Comparison of ENCODE assay signal across 8 cellular contexts in genomic region chr7:99551329-99551728, GRCh38. TPM values are rescaled to one million over a fixed set of nuclear protein-coding genes. Genes with fewer than 3 reads are reported as not detected.
DNase-seq lines count a peak whose midpoint lies in the region; ATAC-seq, FAIRE-seq and TF ChIP-seq lines count a peak whose summit lies in the region.

No MANE protein-coding gene starts in this region.

- H3K9me3 ChIP-seq in A673 (ENCODE audit: low read depth, low read length, poor library complexity, severe bottlenecking) (no peaks in the 10 kb centered on the region), lung (ENCODE audit: control insufficient read depth in 2 of 2, insufficient read depth in 1 of 2, low read length in 1 of 2) (no peaks in the 10 kb centered on the region), vagina (no peaks in the 10 kb centered on the region)

- intact Hi-C loops in A673 (cut with micrococcal nuclease; ENCODE audit: unreplicated experiment) (no loop called here), vagina (cut with DNase I) (loop anchor here (5.0 kb wide), 1 partner anchor 44 kb away; no protein-coding TSS in a partner anchor)

- CTCF ChIA-PET in A673 (lab: Charles Lee), result no interaction called here

- no peak for DNase-seq in A673 (ENCODE audit: low spot score)
- DNase-seq in bronchial epithelial cell (ENCODE audit: low read depth), result no peak
- DNase-seq in lung (ENCODE audit: low spot score), result no peak
- no peak for DNase-seq in vagina (ENCODE audit: extremely low spot score in 2 of 2)
- no peak for DNase-seq in NCI-H1048 (lab: John Stamatoyannopoulos, UW)

- peak overlapping the region; percentile 76 for H3K4me3 ChIP-seq in A673 (ENCODE audit: low read depth, low read length, poor library complexity, severe bottlenecking)
- peak overlapping the region; percentile 83 for H3K4me3 ChIP-seq in bronchial epithelial cell (ENCODE audit: low read depth, low read length)
- H3K4me3 ChIP-seq in lung, result peak overlapping the region; percentile 100
- peak overlapping the region; percentile 87 to 95 for H3K4me3 ChIP-seq in vagina

- BruUV-seq in A673 (replicated peaks; lab: Mats Ljungman, UMichigan), result TSS peak; percentile 38

- H3K27me3 ChIP-seq in A673 (replicated peaks; ENCODE audit: insufficient read depth, low read depth, low read length, poor library complexity) (no peaks in the 10 kb centered on the region), bronchial epithelial cell (ENCODE audit: control insufficient read depth, insufficient read depth, low read length) (no peaks in the 10 kb centered on the region), lung (ENCODE audit: control insufficient read depth, insufficient read depth) (no peaks in the 10 kb centered on the region), vagina (no peaks in the 10 kb centered on the region)

- TF ChIP-seq CTCF in A673 (conservative IDR thresholded peaks at IDR 0.05; ENCODE audit: low read depth, low read length) (no peak), bronchial epithelial cell (IDR thresholded peaks at IDR 0.05; ENCODE audit: insufficient read depth, low read length, severe bottlenecking) (no peak), lung (IDR thresholded peaks at IDR 0.05; ENCODE audit: control extremely low read depth, extremely low read depth) (no peak), vagina (IDR thresholded peaks at IDR 0.05) (no peak)

- H3K27ac ChIP-seq in A673 (ENCODE audit: low read depth, low read length, poor library complexity, severe bottlenecking) (peak overlapping the region; percentile 87), lung (ENCODE audit: low read depth in 1 of 2, low read length in 1 of 2) (peak overlapping the region; percentile 96 to 97), vagina (peak overlapping the region; percentile 89)

- POLR2A ChIA-PET in A673 (lab: Charles Lee; ENCODE audit: low non-redundant PET), result no interaction called here

- ATAC-seq in HG03064 (IDR thresholded peaks at IDR 0.05; ENCODE audit: low read depth, unreplicated experiment), result peak; percentile 13
- no peak for ATAC-seq in lung (ENCODE audit: insufficient read depth, low FRiP score)
- no peak for ATAC-seq in HG02970 (IDR thresholded peaks at IDR 0.05; ENCODE audit: low FRiP score, unreplicated experiment)
- no peak for ATAC-seq in HG03342 (IDR thresholded peaks at IDR 0.05; ENCODE audit: unreplicated experiment)

- FAIRE-seq in bronchial epithelial cell (lab: Jason Lieb, UNC), result no peak

- no peak for TF ChIP-seq POLR2A in vagina (IDR thresholded peaks at IDR 0.05)

- H3K36me3 ChIP-seq in A673 (ENCODE audit: insufficient read depth, low read length, poor library complexity, severe bottlenecking) (peaks cover 27% of the 10 kb centered on the region), bronchial epithelial cell (ENCODE audit: control insufficient read depth, insufficient read depth, low read length) (no peaks in the 10 kb centered on the region), lung (ENCODE audit: control insufficient read depth in 2 of 2, insufficient read depth in 2 of 2, low read length in 2 of 2) (peaks cover 3 to 14% of the 10 kb centered on the region in 2 donors), vagina (peaks cover 0 to 18% of the 10 kb centered on the region in 2 donors)

- 12 to 15% methylated on average over 15 of the region's 15 CpGs for WGBS in lung, 2 donors

- H3K4me1 ChIP-seq in A673 (ENCODE audit: insufficient read depth, low read length, poor library complexity, severe bottlenecking), result no peaks in the 10 kb centered on the region
- H3K4me1 ChIP-seq in lung (ENCODE audit: control insufficient read depth in 2 of 2, insufficient read depth in 2 of 2, low read length in 2 of 2), result peaks cover 0 to 5% of the 10 kb centered on the region in 2 donors
- H3K4me1 ChIP-seq in vagina, result peaks cover 19% of the 10 kb centered on the region

RNA-seq across cellular contexts. Expression of gene FAM200A, which starts 0.6 kb away (rescaled TPM):
- 6.1 and 8.4 TPM in 2 replicates for total RNA-seq in A673 (2021)
- 4.5 and 5.5 TPM in 2 replicates for total RNA-seq in bronchial epithelial cell
- 10 to 100 TPM in 1 of 2 donors, 1 to 10 TPM in 1; 4.8 to 10.1 TPM for total RNA-seq in lung
- polyA plus RNA-seq in lung, result 1 to 10 TPM; 2.7 to 5.4 TPM
- total RNA-seq in vagina, result 3.4 TPM

RNA-seq across cellular contexts. Expression of gene ZNF655, which starts 7.1 kb away (rescaled TPM):
- 59.3 and 60.6 TPM in 2 replicates for total RNA-seq in A673 (2021)
- total RNA-seq in bronchial epithelial cell, result 46.6 and 51.1 TPM in 2 replicates
- total RNA-seq in lung, result 100 to 1,000 TPM in 1 of 2 donors, 10 to 100 TPM in 1; 72.3 to 138 TPM
- 10 to 100 TPM; 41.3 to 50.1 TPM for polyA plus RNA-seq in lung
- 144 TPM for total RNA-seq in vagina

RNA-seq across cellular contexts. Expression of gene TMEM225B, which starts 46.7 kb away (rescaled TPM):
- 0.81 and 1.3 TPM in 2 replicates for total RNA-seq in A673 (2021)
- 0.53 and 0.77 TPM in 2 replicates for total RNA-seq in bronchial epithelial cell
- 1 to 10 TPM in 1 of 2 donors, under 1 TPM in 1; 0.31 to 1.4 TPM for total RNA-seq in lung
- polyA plus RNA-seq in lung, result 1 to 10 TPM in 1 of 2 donors, under 1 TPM in 1; 0.49 to 1.0 TPM
- total RNA-seq in vagina, result 1.2 TPM

RNA-seq across cellular contexts. Expression of gene ZKSCAN5, which starts 46.9 kb away (rescaled TPM):
- 13.3 and 13.4 TPM in 2 replicates for total RNA-seq in A673 (2021)
- 10.3 and 10.5 TPM in 2 replicates for total RNA-seq in bronchial epithelial cell
- 1 to 10 TPM; 8.4 to 9.7 TPM for total RNA-seq in lung
- 1 to 10 TPM; 3.1 to 4.0 TPM for polyA plus RNA-seq in lung
- total RNA-seq in vagina, result 7.1 TPM

RNA-seq across cellular contexts. Expression of gene ZNF394, which starts 51.2 kb away (rescaled TPM):
- total RNA-seq in A673 (2021) (19.3 and 20.2 TPM in 2 replicates), bronchial epithelial cell (20.4 and 24.2 TPM in 2 replicates), lung (10 to 100 TPM; 29.9 to 44.5 TPM), vagina (36.1 TPM)
- polyA plus RNA-seq in lung, result 10 to 100 TPM; 18.5 to 23.0 TPM
